Comparison of ENCODE assay signal across 12 cellular contexts in the genomic region with DNA sequence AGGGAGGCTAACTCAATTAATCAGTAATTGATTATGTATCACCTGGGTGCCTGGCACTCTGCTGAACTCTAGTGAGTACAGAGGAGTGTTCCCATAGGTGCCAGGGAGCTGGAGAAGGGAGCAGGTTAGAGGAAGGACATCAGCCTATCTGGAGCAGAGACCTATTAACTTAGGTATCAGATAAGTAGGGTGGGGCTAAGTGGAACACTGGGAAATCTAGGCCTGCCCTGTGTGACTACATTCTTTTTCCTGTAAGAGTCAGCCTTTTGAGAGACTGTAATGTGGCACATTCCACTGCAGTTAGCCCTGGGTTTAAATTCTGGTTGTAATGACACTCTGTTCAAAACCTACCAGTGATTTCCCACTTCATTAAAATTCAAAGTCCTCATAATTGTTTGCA. TPM values are rescaled to one million over a fixed set of nuclear protein-coding genes. Genes with fewer than 3 reads are reported as not detected.
DNase-seq lines count a peak whose midpoint lies in the region; ATAC-seq and TF ChIP-seq lines count a peak whose summit lies in the region.
"Had no signal": no experiment of that assay in that cellular context is flagged by ENCODE, and none has a peak within 500 bp of the region (broad histone marks: within the 10 kb centered on the region; RNA-seq: fewer than 3 reads in every experiment).

No MANE protein-coding gene starts in this region.

- TF ChIP-seq CTCF in body of pancreas (IDR thresholded peaks at IDR 0.05) (no peak), stomach (IDR thresholded peaks at IDR 0.05) (no peak)

- no peak overlapping the region for H3K4me3 ChIP-seq in body of pancreas
- H3K4me3 ChIP-seq in stomach = no peak overlapping the region
- H3K4me3 ChIP-seq: gastrocnemius medialis had no signal

- H3K4me1 ChIP-seq in body of pancreas (peaks cover 46% of the 10 kb centered on the region), stomach (peaks cover 48 to 94% (median 74%) of the 10 kb centered on the region in 4 donors)

- no peaks in the 10 kb centered on the region for H3K36me3 ChIP-seq in body of pancreas (replicated peaks in 1 of 2; ENCODE audit: insufficient read depth in 1 of 2, low read depth in 2 of 2)
- peaks cover 9 to 30% (median 17%) of the 10 kb centered on the region in 4 donors for H3K36me3 ChIP-seq in stomach

- intact Hi-C loops in body of pancreas (cut with DNase I) = no loop called here
- intact Hi-C loops in stomach (cut with DNase I; ENCODE audit: low total_unique reads) = no loop called here

- TF ChIP-seq EP300 in stomach (IDR thresholded peaks at IDR 0.05) = no peak

- DNase-seq in HPDE6-E6E7 (ENCODE audit: extremely low spot score) = peak; percentile 34
- DNase-seq in body of pancreas = peak; percentile 20 to 48 (median 35)
- peak; percentile 69 for DNase-seq in islet precursor cell
- peak; percentile 65 for DNase-seq in stomach
- no peak for DNase-seq in NCI-H2029 (lab: John Stamatoyannopoulos, UW)
- no peak for DNase-seq in activated CD4-positive, alpha-beta T cell treated with anti-CD3 and anti-CD28 coated beads, Interleukin-2, amount 50 U/mL, for 1 hour
- DNase-seq in activated gamma-delta T cell treated with Interleukin-2 at 50 U/mL for 16 hours = no peak
- DNase-seq: amygdala, gastrocnemius medialis, NCI-H446, substantia nigra had no signal

- no peak for TF ChIP-seq POLR2A in body of pancreas (IDR thresholded peaks at IDR 0.05)
- TF ChIP-seq POLR2A in stomach (IDR thresholded peaks at IDR 0.05) = no peak

- no peaks in the 10 kb centered on the region for H3K9me3 ChIP-seq in body of pancreas
- no peaks in the 10 kb centered on the region for H3K9me3 ChIP-seq in stomach
- H3K9me3 ChIP-seq: gastrocnemius medialis had no signal

- peak overlapping the region; percentile 12 to 68 (median 64) for H3K27ac ChIP-seq in body of pancreas
- H3K27ac ChIP-seq in stomach = peak overlapping the region; percentile 74 to 84 (median 81)

- H3K27me3 ChIP-seq in body of pancreas (no peaks in the 10 kb centered on the region), stomach (no peaks in the 10 kb centered on the region)
- H3K27me3 ChIP-seq: gastrocnemius medialis had no signal

- ATAC-seq in body of pancreas (peak; percentile 83), GM21360 (IDR thresholded peaks at IDR 0.05; ENCODE audit: unreplicated experiment) (no peak)
- ATAC-seq: gastrocnemius medialis had no signal

RNA-seq across cellular contexts. Expression of a gene that starts 12.7 kb away (rescaled TPM):
- total RNA-seq in body of pancreas = 10 to 100 TPM; 22.6 to 26.7 TPM
- 100 to 1,000 TPM in 2 of 5 donors, 10 to 100 TPM in 3; 10.7 to 312 (median 94.2) TPM for total RNA-seq in stomach
- 100 to 1,000 TPM in 1 of 3 donors, 10 to 100 TPM in 2; 22.2 to 117 (median 84.2) TPM for polyA plus RNA-seq in stomach

RNA-seq across cellular contexts. Expression of a gene that starts 44.8 kb away (rescaled TPM):
- total RNA-seq in body of pancreas (10 to 100 TPM in 1 of 2 donors, 1 to 10 TPM in 1; 8.9 to 11.2 TPM), stomach (10 to 100 TPM in 3 of 5 donors, 1 to 10 TPM in 1, under 1 TPM in 1; 0.58 to 40.0 (median 22.7) TPM)
- polyA plus RNA-seq in stomach = 10 to 100 TPM; 20.4 to 25.1 (median 21.8) TPM

Comparison
In these comparisons a context has a peak if more than half of its experiments do, and no peak if none do; other contexts are left out.
1. DNase-seq: peak in HPDE6-E6E7 (single experiment), body of pancreas (4 of 4), islet precursor cell (single experiment) and stomach (single experiment); none in NCI-H2029 (single experiment), activated CD4-positive, alpha-beta T cell treated with anti-CD3 and anti-CD28 coated beads, Interleukin-2, amount 50 U/mL, for 1 hour (single experiment) and activated gamma-delta T cell treated with Interleukin-2 at 50 U/mL for 16 hours (single experiment).